ENCODE assay signal across 9 cellular contexts in the genomic region with DNA sequence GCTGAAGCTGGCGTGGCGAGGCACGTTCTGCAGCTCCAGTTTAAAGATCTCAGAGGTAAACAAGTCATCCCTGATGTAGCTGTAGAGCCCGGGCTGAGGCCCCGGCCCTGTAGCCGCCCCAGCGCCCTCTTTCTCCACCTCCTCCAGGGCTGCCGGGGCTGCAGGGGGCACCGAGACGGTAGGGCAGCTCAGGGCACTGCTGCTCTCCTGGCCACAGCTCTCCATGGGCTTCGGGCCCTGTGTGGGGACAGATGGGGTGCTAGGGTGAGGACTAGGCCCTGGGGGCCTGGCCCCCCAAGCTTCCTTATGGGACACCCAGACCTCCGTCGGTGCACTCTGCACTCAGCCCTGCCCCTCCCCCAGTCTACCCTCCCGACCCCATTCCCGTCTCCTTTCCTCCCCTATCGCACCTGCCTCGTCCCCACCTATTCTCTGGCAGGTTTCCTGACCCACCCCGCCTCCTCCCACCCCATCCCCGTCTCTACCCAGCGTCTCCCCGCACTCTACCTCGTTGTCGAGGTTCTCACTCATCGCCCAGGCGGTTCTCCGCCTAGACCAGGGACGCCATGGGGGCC. TPM values are rescaled to one million over a fixed set of nuclear protein-coding genes. Genes with fewer than 3 reads are reported as not detected.
DNase-seq lines count a peak whose midpoint lies in the region; ATAC-seq, FAIRE-seq and TF ChIP-seq lines count a peak whose summit lies in the region.
"Had no signal": no experiment of that assay in that cellular context is flagged by ENCODE, and none has a peak within 500 bp of the region (broad histone marks: within the 10 kb centered on the region; RNA-seq: fewer than 3 reads in every experiment).

No MANE protein-coding gene starts in this region.

- peaks cover 39% of the 10 kb centered on the region for H4K20me1 ChIP-seq in astrocyte (ENCODE audit: insufficient read depth, low read length)

- H3K36me3 ChIP-seq in astrocyte (ENCODE audit: insufficient read depth, low read length) (peaks cover 13% of the 10 kb centered on the region), kidney epithelial cell (ENCODE audit: control insufficient read depth, insufficient read depth, low read length) (peaks cover 6% of the 10 kb centered on the region), thoracic aorta (peaks cover 27% of the 10 kb centered on the region)

- DNase-seq in T-helper 2 cell treated with Interferon-gamma antibody and Interleukin-4, amounts not matched to agents 5 μg/mL and 100 μg/mL, for 36 hours (ENCODE audit: low spot score), result no peak
- no peak for DNase-seq in T-helper 2 cell
- no peak for DNase-seq in astrocyte (ENCODE audit: low read depth)
- DNase-seq in kidney epithelial cell (ENCODE audit: low read depth), result no peak
- DNase-seq in thoracic aorta (ENCODE audit: low spot score), result no peak
- no peak for DNase-seq in T-helper 9 cell

- H3K4me3 Mint-ChIP-seq in T-helper 2 cell treated with Interferon-gamma antibody and Interleukin-4, amounts not matched to agents 5 μg/mL and 100 μg/mL, for 36 hours, result peak overlapping the region; percentile 93
- H3K4me3 Mint-ChIP-seq in astrocyte (ENCODE audit: unreplicated experiment), result peak overlapping the region; percentile 86

- peaks cover 45% of the 10 kb centered on the region for H3K36me3 Mint-ChIP-seq in T-helper 2 cell treated with Interferon-gamma antibody and Interleukin-4, amounts not matched to agents 5 μg/mL and 100 μg/mL, for 36 hours (ENCODE audit: low read depth)
- H3K36me3 Mint-ChIP-seq in astrocyte (ENCODE audit: low read depth, unreplicated experiment), result peaks cover 12% of the 10 kb centered on the region

- H3K9me3 Mint-ChIP-seq in T-helper 2 cell treated with Interferon-gamma antibody and Interleukin-4, amounts not matched to agents 5 μg/mL and 100 μg/mL, for 36 hours, result no peaks in the 10 kb centered on the region
- H3K9me3 Mint-ChIP-seq in astrocyte (ENCODE audit: unreplicated experiment), result no peaks in the 10 kb centered on the region

- H3K4me3 ChIP-seq in astrocyte (ENCODE audit: insufficient read depth, low read depth, low read length) (peak overlapping the region; percentile 73), kidney epithelial cell (ENCODE audit: low read depth, low read length) (peak overlapping the region; percentile 84), thoracic aorta (peak overlapping the region; percentile 97)

- no peak for ATAC-seq in thoracic aorta (ENCODE audit: insufficient number of reproducible peaks, low FRiP score, low read depth)
- ATAC-seq in HG02938 (IDR thresholded peaks at IDR 0.05; ENCODE audit: unreplicated experiment), result no peak
- no peak for ATAC-seq in GM18873 (IDR thresholded peaks at IDR 0.05; ENCODE audit: low FRiP score, unreplicated experiment)

- H2AFZ ChIP-seq in astrocyte (ENCODE audit: low read depth, low read length), result peak overlapping the region; percentile 77

- H3K27ac Mint-ChIP-seq in T-helper 2 cell treated with Interferon-gamma antibody and Interleukin-4, amounts not matched to agents 5 μg/mL and 100 μg/mL, for 36 hours, result peak overlapping the region; percentile 98
- H3K27ac Mint-ChIP-seq in astrocyte (ENCODE audit: unreplicated experiment), result peak overlapping the region; percentile 78

- peak overlapping the region; percentile 85 for H3K4me2 ChIP-seq in astrocyte (ENCODE audit: low read length)

- H3K27me3 ChIP-seq in astrocyte (ENCODE audit: insufficient read depth, low read length) (no peaks in the 10 kb centered on the region), kidney epithelial cell (ENCODE audit: control insufficient read depth, insufficient read depth, low read length) (no peaks in the 10 kb centered on the region), thoracic aorta (replicated peaks; ENCODE audit: insufficient read depth) (no peaks in the 10 kb centered on the region)

- H3K9me3 ChIP-seq in astrocyte (ENCODE audit: insufficient read depth, low read depth, low read length) (no peaks in the 10 kb centered on the region), thoracic aorta (no peaks in the 10 kb centered on the region)

- peaks cover 17% of the 10 kb centered on the region for H3K4me1 ChIP-seq in astrocyte (ENCODE audit: insufficient read depth, low read length)
- peaks cover 13 to 30% of the 10 kb centered on the region in 2 donors for H3K4me1 ChIP-seq in thoracic aorta (ENCODE audit: control insufficient read depth in 1 of 2, low read depth in 2 of 2)

- no peaks in the 10 kb centered on the region for H3K27me3 Mint-ChIP-seq in T-helper 2 cell treated with Interferon-gamma antibody and Interleukin-4, amounts not matched to agents 5 μg/mL and 100 μg/mL, for 36 hours (ENCODE audit: low read depth)
- no peaks in the 10 kb centered on the region for H3K27me3 Mint-ChIP-seq in astrocyte (ENCODE audit: low read depth, unreplicated experiment)

- peaks cover 73% of the 10 kb centered on the region for H3K79me2 ChIP-seq in astrocyte (ENCODE audit: insufficient read depth, low read length)

- peak overlapping the region; percentile 82 for H3K27ac ChIP-seq in astrocyte (ENCODE audit: low read depth, low read length)
- H3K27ac ChIP-seq in thoracic aorta, result peak overlapping the region; percentile 72 to 88

- TF ChIP-seq CTCF in astrocyte (IDR thresholded peaks at IDR 0.05; ENCODE audit: insufficient read depth, low read depth, low read length), result no peak
- TF ChIP-seq CTCF in kidney epithelial cell (IDR thresholded peaks at IDR 0.05; ENCODE audit: insufficient read depth, low read length, poor library complexity, severe bottlenecking), result no peak
- TF ChIP-seq CTCF in thoracic aorta (IDR thresholded peaks at IDR 0.05), result no peak

- FAIRE-seq in astrocyte (lab: Jason Lieb, UNC), result no peak

- H3K9ac ChIP-seq in astrocyte (ENCODE audit: low read length), result peak overlapping the region; percentile 96

- H3K4me1 Mint-ChIP-seq in T-helper 2 cell treated with Interferon-gamma antibody and Interleukin-4, amounts not matched to agents 5 μg/mL and 100 μg/mL, for 36 hours (ENCODE audit: low read depth), result peaks cover 9% of the 10 kb centered on the region
- H3K4me1 Mint-ChIP-seq in astrocyte (ENCODE audit: low read depth, unreplicated experiment), result peaks cover 3% of the 10 kb centered on the region

RNA-seq across cellular contexts. Expression of a gene that starts 0.6 kb away (rescaled TPM):
- total RNA-seq in astrocyte, result 149 and 164 TPM in 2 replicates
- 357 and 360 TPM in 2 replicates for total RNA-seq in kidney epithelial cell
- 100 to 1,000 TPM; 130 to 140 TPM for total RNA-seq in thoracic aorta

RNA-seq across cellular contexts. Expression of a gene that starts 0.6 kb away (rescaled TPM):
- 32.9 and 35.1 TPM in 2 replicates for total RNA-seq in astrocyte
- 44.5 and 56.3 TPM in 2 replicates for total RNA-seq in kidney epithelial cell
- total RNA-seq in thoracic aorta, result 10 to 100 TPM; 61.8 to 94.8 TPM

RNA-seq across cellular contexts. Expression of a gene that starts 15.1 kb away (rescaled TPM):
- total RNA-seq in astrocyte (88.3 and 93.7 TPM in 2 replicates), kidney epithelial cell (23.8 and 26.9 TPM in 2 replicates), thoracic aorta (10 to 100 TPM; 14.8 to 49.8 TPM)

RNA-seq across cellular contexts. Expression of a gene that starts 34.4 kb away (rescaled TPM):
- total RNA-seq in astrocyte, result not detected in 2 replicates
- 0.55 and 1.8 TPM in 2 replicates for total RNA-seq in kidney epithelial cell
- total RNA-seq in thoracic aorta, result not detected
- total RNA-seq: activated CD8-positive, alpha-beta memory T cell treated with anti-CD3 and anti-CD28 coated beads for 36 hours had no signal

RNA-seq across cellular contexts. Expression of a gene that starts 36.4 kb away (rescaled TPM):
- total RNA-seq in astrocyte (28.1 and 29.0 TPM in 2 replicates), kidney epithelial cell (34.0 and 35.7 TPM in 2 replicates), thoracic aorta (10 to 100 TPM; 23.7 to 47.3 TPM)
